In genomic region chr5:171337207-171337562, GRCh38 we compare ENCODE assay signal across 11 cellular contexts. TPM values are rescaled to one million over a fixed set of nuclear protein-coding genes. Genes with fewer than 3 reads are reported as not detected.
DNase-seq lines count a peak whose midpoint lies in the region; ATAC-seq and TF ChIP-seq lines count a peak whose summit lies in the region.
"Had no signal": no experiment of that assay in that cellular context is flagged by ENCODE, and none has a peak within 500 bp of the region (broad histone marks: within the 10 kb centered on the region; RNA-seq: fewer than 3 reads in every experiment).

No MANE protein-coding gene starts in this region.

- H3K9me3 ChIP-seq in HAP-1 (no peaks in the 10 kb centered on the region), skeletal muscle satellite cell (replicated peaks; ENCODE audit: low read length) (no peaks in the 10 kb centered on the region)

- no peak overlapping the region for H3K27ac Mint-ChIP-seq in activated CD4-positive, alpha-beta memory T cell treated with anti-CD3 and anti-CD28 coated beads for 36 hours

- H3K36me3 Mint-ChIP-seq in activated CD4-positive, alpha-beta memory T cell treated with anti-CD3 and anti-CD28 coated beads for 36 hours = no peaks in the 10 kb centered on the region

- H3K4me2 ChIP-seq in skeletal muscle satellite cell (ENCODE audit: low read length) = peak overlapping the region; percentile 87

- intact Hi-C loops in activated CD4-positive, alpha-beta memory T cell treated with anti-CD3 and anti-CD28 coated beads for 36 hours (cut with micrococcal nuclease) = loop anchor here (1.0 to 5.0 kb wide), 4 partner anchors 64 to 700 kb away; no protein-coding TSS in a partner anchor

- H3K9me3 Mint-ChIP-seq in activated CD4-positive, alpha-beta memory T cell treated with anti-CD3 and anti-CD28 coated beads for 36 hours = no peaks in the 10 kb centered on the region

- H3K4me3 Mint-ChIP-seq in activated CD4-positive, alpha-beta memory T cell treated with anti-CD3 and anti-CD28 coated beads for 36 hours = peak overlapping the region; percentile 44

- peaks cover 28% of the 10 kb centered on the region for H3K27me3 Mint-ChIP-seq in activated CD4-positive, alpha-beta memory T cell treated with anti-CD3 and anti-CD28 coated beads for 36 hours

- in situ Hi-C loops in HAP-1 (cut with MboI; ENCODE audit: low sequenced_read_pairs) = loop anchor here (10.0 kb wide), 2 partner anchors 132 to 592 kb away; no protein-coding TSS in a partner anchor

- H3K4me1 ChIP-seq in HAP-1 (peaks cover 4% of the 10 kb centered on the region; the same call in 1 of the 2 replicates), skeletal muscle satellite cell (ENCODE audit: control insufficient read depth, insufficient read depth, low read length) (peaks cover 6% of the 10 kb centered on the region)

- CTCF ChIA-PET in activated CD4-positive, alpha-beta memory T cell treated with anti-CD3 and anti-CD28 coated beads for 36 hours (lab: Charles Lee) = interaction anchor here (1.3 to 8.4 kb wide), 2 partner anchors 65 to 129 kb away, joined by 3 to 72 read pairs; no protein-coding TSS in a partner anchor

- H3K9ac ChIP-seq in skeletal muscle satellite cell (ENCODE audit: low read depth, low read length) = peak overlapping the region; percentile 60

- H3K4me3 ChIP-seq in HAP-1 = peak overlapping the region; percentile 27
- peak overlapping the region; percentile 57 for H3K4me3 ChIP-seq in fibroblast of pulmonary artery (replicated peaks; ENCODE audit: low read depth, low read length)
- peak overlapping the region; percentile 70 for H3K4me3 ChIP-seq in skeletal muscle satellite cell (ENCODE audit: low read length)

- ATAC-seq in HG03108 (IDR thresholded peaks at IDR 0.05; ENCODE audit: unreplicated experiment) = no peak

- peaks cover 9% of the 10 kb centered on the region for H3K4me1 Mint-ChIP-seq in activated CD4-positive, alpha-beta memory T cell treated with anti-CD3 and anti-CD28 coated beads for 36 hours (ENCODE audit: low read depth)

- TF ChIP-seq CTCF in fibroblast of pulmonary artery (IDR thresholded peaks at IDR 0.05; ENCODE audit: low read length, missing control alignments) = no peak

- no peak for DNase-seq in HAP-1 (ENCODE audit: low spot score in 2 of 2)
- DNase-seq in activated CD4-positive, alpha-beta memory T cell treated with anti-CD3 and anti-CD28 coated beads for 36 hours = no peak
- DNase-seq in fibroblast of pulmonary artery (ENCODE audit: low read depth) = no peak
- no peak for DNase-seq in NCI-H748 treated with DMSO at 0.1 percent for 48 hours (lab: John Stamatoyannopoulos, UW)
- DNase-seq in NCI-H446 (lab: John Stamatoyannopoulos, UW) = no peak
- DNase-seq in stimulated activated CD4-positive, alpha-beta T cell treated with anti-CD3 and anti-CD28 coated beads, Interleukin-15, amount 100 ng/mL, for 24 hours = no peak
- DNase-seq: activated naive CD4-positive, alpha-beta T cell treated with Interleukin-2 at 50 U/mL for 16 hours; stimulated activated CD4-positive, alpha-beta T cell treated with anti-CD3 and anti-CD28 coated beads, Interleukin-4, amount 100 ng/mL, for 4 hours; T-helper 1 cell had no signal

- peaks cover 7% of the 10 kb centered on the region for H3K27me3 ChIP-seq in HAP-1 (ENCODE audit: low read depth)
- peaks cover 43% of the 10 kb centered on the region for H3K27me3 ChIP-seq in skeletal muscle satellite cell (ENCODE audit: control insufficient read depth, insufficient read depth, low read length)

- H3K36me3 ChIP-seq in HAP-1 (replicated peaks) (no peaks in the 10 kb centered on the region), skeletal muscle satellite cell (ENCODE audit: insufficient read depth, low read length) (no peaks in the 10 kb centered on the region)

- POLR2A ChIA-PET in activated CD4-positive, alpha-beta memory T cell treated with anti-CD3 and anti-CD28 coated beads for 36 hours (lab: Charles Lee) = no interaction called here

RNA-seq across cellular contexts. Expression of gene TLX3, which starts 28.1 kb away (rescaled TPM):
- not detected for total RNA-seq in activated CD4-positive, alpha-beta memory T cell treated with anti-CD3 and anti-CD28 coated beads for 36 hours
- total RNA-seq in skeletal muscle satellite cell (2012; rRNA removed) = not detected in 2 replicates

RNA-seq across cellular contexts. Expression of gene NPM1, which starts 50.5 kb away (rescaled TPM):
- 1,000 to 10,000 TPM; 2,483 to 2,592 TPM for total RNA-seq in activated CD4-positive, alpha-beta memory T cell treated with anti-CD3 and anti-CD28 coated beads for 36 hours
- 1,783 and 1,852 TPM in 2 replicates for total RNA-seq in skeletal muscle satellite cell (2012; rRNA removed)
